Comparison of ENCODE assay signal across 13 cellular contexts in genomic region chrX:40299028-40299479, GRCh38.
DNase-seq lines count a peak whose midpoint lies in the region; ATAC-seq, FAIRE-seq and TF ChIP-seq lines count a peak whose summit lies in the region.
"Had no signal": no experiment of that assay in that cellular context is flagged by ENCODE, and none has a peak within 500 bp of the region (broad histone marks: within the 10 kb centered on the region; RNA-seq: fewer than 3 reads in every experiment).

No MANE protein-coding gene starts in this region.

- peaks cover 6% of the 10 kb centered on the region for H3K4me1 ChIP-seq in Loucy (ENCODE audit: insufficient read depth, low read length, poor library complexity, severe bottlenecking)
- H3K4me1 ChIP-seq in neuronal stem cell (ENCODE audit: control insufficient read depth in 2 of 2, insufficient read depth in 1 of 2, low read depth in 1 of 2, low read length in 2 of 2): peaks cover 0 to 12% of the 10 kb centered on the region in 2 donors
- no peaks in the 10 kb centered on the region for H3K4me1 ChIP-seq in mucosa of descending colon (ENCODE audit: low read depth)

- H3K79me2 ChIP-seq in Loucy (ENCODE audit: insufficient read depth, low read length): no peaks in the 10 kb centered on the region

- no peak for TF ChIP-seq POLR2A in H54 (IDR thresholded peaks at IDR 0.05; ENCODE audit: low read depth, low read length)

- ATAC-seq in mucosa of descending colon (no peak), HG02981 (IDR thresholded peaks at IDR 0.05; ENCODE audit: unreplicated experiment) (no peak), left lobe of liver (no peak)

- H3K79me1 ChIP-seq in neuronal stem cell (ENCODE audit: low read depth, low read length): no peaks in the 10 kb centered on the region

- no peaks in the 10 kb centered on the region for H4K20me1 ChIP-seq in Loucy (ENCODE audit: insufficient read depth, low read length, poor library complexity, severe bottlenecking)

- H3K9me3 ChIP-seq in Loucy (ENCODE audit: insufficient read depth, low read depth, low read length) (no peaks in the 10 kb centered on the region), neuronal stem cell (replicated peaks in 1 of 2; ENCODE audit: control insufficient read depth in 2 of 2, insufficient read depth in 1 of 2, low read depth in 1 of 2, low read length in 2 of 2) (no peaks in the 10 kb centered on the region), mucosa of descending colon (no peaks in the 10 kb centered on the region)

- TF ChIP-seq CTCF in Loucy (conservative IDR thresholded peaks at IDR 0.05; ENCODE audit: low read length) (peak; percentile 51), chondrocyte (IDR thresholded peaks at IDR 0.05) (peak; percentile 66), mucosa of descending colon (IDR thresholded peaks at IDR 0.05) (no peak)

- WGBS in neuronal stem cell (ENCODE audit: extremely low coverage in 2 of 2, insufficient read length in 2 of 2, insufficient replicate concordance in 1 of 2), 2 donors: no CpG with 5 or more reads among the region's 17 CpGs

- no peaks in the 10 kb centered on the region for H3K9me2 ChIP-seq in Loucy (replicated peaks; ENCODE audit: low read depth, low read length)

- no peak overlapping the region for H4K8ac ChIP-seq in neuronal stem cell (ENCODE audit: low read depth, low read length)

- H4K91ac ChIP-seq in neuronal stem cell (ENCODE audit: low read depth, low read length, poor library complexity): no peak overlapping the region

- no peak overlapping the region for H2BK120ac ChIP-seq in neuronal stem cell (ENCODE audit: low read depth, low read length)

- H3K4me1 Mint-ChIP-seq in chondrocyte (ENCODE audit: low read depth): no peaks in the 10 kb centered on the region

- intact Hi-C loops in mucosa of descending colon (cut with DNase I, micrococcal nuclease): no loop called here

- no peak overlapping the region for H3K18ac ChIP-seq in neuronal stem cell (ENCODE audit: low read length)

- no peak for FAIRE-seq in H54 (lab: Jason Lieb, UNC)

- no peaks in the 10 kb centered on the region for H3K36me3 Mint-ChIP-seq in chondrocyte (ENCODE audit: low read depth)

- H3K14ac ChIP-seq in neuronal stem cell (ENCODE audit: low read length): no peak overlapping the region

- peaks cover 2% of the 10 kb centered on the region for H3K9me3 Mint-ChIP-seq in chondrocyte (ENCODE audit: low read depth)

- H3K27ac Mint-ChIP-seq in chondrocyte (ENCODE audit: unreplicated experiment): no peak overlapping the region

- H3K4ac ChIP-seq in neuronal stem cell (ENCODE audit: low read length): no peak overlapping the region

- H3K4me3 ChIP-seq in Loucy (ENCODE audit: low read length, poor library complexity, severe bottlenecking) (no peak overlapping the region), neuronal stem cell (ENCODE audit: low read length in 2 of 2) (no peak overlapping the region), mucosa of descending colon (no peak overlapping the region)
- H3K4me3 ChIP-seq: SK-N-MC had no signal

- peak; percentile 1 for DNase-seq in EL
- no peak for DNase-seq in chondrocyte (ENCODE audit: low spot score)
- DNase-seq in neuronal stem cell (ENCODE audit: low spot score): no peak
- DNase-seq in mucosa of descending colon: no peak
- no peak for DNase-seq in H54 (ENCODE audit: insufficient read length, low spot score)
- DNase-seq in left lobe of liver (ENCODE audit: low spot score): no peak
- DNase-seq: cerebellar nuclear complex, hypothalamus, NCI-H2029, nucleus accumbens had no signal

- H3K36me3 ChIP-seq in Loucy (ENCODE audit: insufficient read depth, low read length): no peaks in the 10 kb centered on the region
- no peaks in the 10 kb centered on the region for H3K36me3 ChIP-seq in neuronal stem cell (replicated peaks in 1 of 2; ENCODE audit: control insufficient read depth in 2 of 2, insufficient read depth in 2 of 2, low read length in 2 of 2)
- H3K36me3 ChIP-seq in mucosa of descending colon (ENCODE audit: low read depth): no peaks in the 10 kb centered on the region

- H3K27ac ChIP-seq in neuronal stem cell (replicated peaks; ENCODE audit: low read length): no peak overlapping the region
- H3K27ac ChIP-seq: SK-N-MC had no signal

- no peak overlapping the region for H3K4me3 Mint-ChIP-seq in chondrocyte (ENCODE audit: unreplicated experiment)

- no peaks in the 10 kb centered on the region for H3K27me3 ChIP-seq in Loucy (ENCODE audit: insufficient read depth, low read length, poor library complexity, severe bottlenecking)
- peaks cover 0 to 21% (median 0%) of the 10 kb centered on the region in 3 experiments for H3K27me3 ChIP-seq in neuronal stem cell (ENCODE audit: control insufficient read depth in 3 of 3, insufficient read depth in 3 of 3, low read depth in 1 of 3, low read length in 3 of 3)

- H2BK12ac ChIP-seq in neuronal stem cell (ENCODE audit: low read length): no peak overlapping the region

- H3K23ac ChIP-seq in neuronal stem cell (ENCODE audit: low read depth, low read length, poor library complexity): no peak overlapping the region

- no peaks in the 10 kb centered on the region for H3K27me3 Mint-ChIP-seq in chondrocyte (ENCODE audit: low read depth)

- H2AFZ ChIP-seq in Loucy (ENCODE audit: low read length) (no peak overlapping the region), neuronal stem cell (ENCODE audit: low read length) (peak overlapping the region; percentile 61)

- H3K4me2 ChIP-seq in Loucy (ENCODE audit: low read depth, low read length, poor library complexity, severe bottlenecking): no peak overlapping the region
- no peak overlapping the region for H3K4me2 ChIP-seq in neuronal stem cell (ENCODE audit: insufficient read depth, low read length, poor library complexity, severe bottlenecking)

- H3K9ac ChIP-seq in Loucy (ENCODE audit: low read depth, low read length, poor library complexity, severe bottlenecking) (no peak overlapping the region), neuronal stem cell (ENCODE audit: low read depth, low read length, poor library complexity) (no peak overlapping the region)

- peak overlapping the region; percentile 49 for H2BK15ac ChIP-seq in neuronal stem cell (ENCODE audit: low read length)

- no peaks in the 10 kb centered on the region for H3F3A ChIP-seq in Loucy (ENCODE audit: low read depth)

- H2AK5ac ChIP-seq in neuronal stem cell (ENCODE audit: low read depth, low read length): no peak overlapping the region

- H2BK5ac ChIP-seq in neuronal stem cell (ENCODE audit: low read length): no peak overlapping the region
